1 cellular context compared by ENCODE assay signal in the genomic region with DNA sequence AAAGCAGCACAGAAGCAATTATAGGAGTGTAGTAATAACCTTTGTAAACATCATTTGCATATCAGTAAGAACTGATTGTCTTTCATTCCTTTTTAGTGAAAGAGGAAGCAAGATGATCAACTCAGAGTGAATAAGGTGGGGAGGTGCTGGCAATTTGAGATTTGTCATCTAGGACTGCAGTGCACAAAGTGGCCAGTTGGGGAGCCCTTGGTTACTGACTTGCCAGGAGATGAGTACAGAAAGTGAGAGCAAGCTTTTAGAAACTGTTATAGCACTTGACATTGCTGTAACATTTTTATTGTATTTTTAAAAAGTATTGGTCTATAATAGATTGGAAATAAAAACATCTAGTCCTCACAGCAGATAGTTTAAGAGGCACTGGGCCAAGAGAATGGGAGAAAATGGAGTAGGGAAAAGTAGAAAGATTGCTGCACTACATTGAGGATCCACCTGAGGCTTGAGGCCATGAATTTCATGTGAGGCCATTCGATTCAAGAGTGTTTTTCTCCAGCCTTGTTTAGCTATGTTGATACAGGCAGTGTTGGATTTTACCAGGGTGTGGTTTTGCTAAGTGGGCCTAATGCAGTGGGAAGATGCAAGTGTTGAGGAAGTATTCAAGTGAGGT.
TF ChIP-seq lines count a peak whose summit lies in the region.

No MANE protein-coding gene starts in this region.

TF ChIP-seq in liver, 16 proteins besides CTCF, POLR2A, EP300 and RAD21 (continued from another document):
- no peak for TF ChIP-seq REST (IDR thresholded peaks at IDR 0.05)
- no peak for TF ChIP-seq NR2F2 (IDR thresholded peaks at IDR 0.05)
- TF ChIP-seq RXRA (IDR thresholded peaks at IDR 0.05), result no peak
- no peak for TF ChIP-seq SP1 (IDR thresholded peaks at IDR 0.05)
- TF ChIP-seq HNF4A (conservative IDR thresholded peaks at IDR 0.05), result no peak
- no peak for TF ChIP-seq FOXA1 (IDR thresholded peaks at IDR 0.05)
- TF ChIP-seq MAX (IDR thresholded peaks at IDR 0.05), result no peak
- no peak for TF ChIP-seq EGR1 (IDR thresholded peaks at IDR 0.05; ENCODE audit: low read depth in 2 of 2)
- no peak for TF ChIP-seq YY1 (IDR thresholded peaks at IDR 0.05)
- TF ChIP-seq HNF4G (IDR thresholded peaks at IDR 0.05), result no peak
- no peak for TF ChIP-seq GABPA (IDR thresholded peaks at IDR 0.05 in 1 of 2, conservative IDR thresholded peaks at IDR 0.05 in 1 of 2)
